ENCODE assay signal across 12 cellular contexts in the genomic region with DNA sequence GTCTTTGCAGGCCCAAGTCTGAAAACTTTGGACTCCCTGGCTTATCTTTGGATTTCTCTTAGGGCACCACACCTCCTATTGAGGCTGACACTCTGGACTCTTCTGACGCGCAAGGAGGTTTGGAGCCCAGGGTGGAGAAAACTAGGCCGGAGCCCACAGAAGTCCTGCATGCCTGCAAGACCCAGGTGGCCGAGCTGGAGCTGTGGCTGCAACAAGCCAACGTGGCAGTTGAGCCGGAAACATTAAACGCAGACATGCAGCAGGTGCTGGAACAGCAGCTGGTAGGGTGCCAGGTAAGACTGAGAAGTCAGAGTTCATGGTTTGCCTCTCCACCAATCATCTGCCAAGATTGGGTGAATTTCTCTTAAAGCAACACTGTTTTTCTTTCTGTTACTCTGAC.
DNase-seq lines count a peak whose midpoint lies in the region; ATAC-seq and TF ChIP-seq lines count a peak whose summit lies in the region.
"Had no signal": no experiment of that assay in that cellular context is flagged by ENCODE, and none has a peak within 500 bp of the region (broad histone marks: within the 10 kb centered on the region; RNA-seq: fewer than 3 reads in every experiment).

No MANE protein-coding gene starts in this region.

- no peaks in the 10 kb centered on the region for H3K9me3 Mint-ChIP-seq in brain
- H3K9me3 Mint-ChIP-seq in activated naive CD4-positive, alpha-beta T cell treated with anti-CD3 and anti-CD28 coated beads for 36 hours, result no peaks in the 10 kb centered on the region
- no peaks in the 10 kb centered on the region for H3K9me3 Mint-ChIP-seq in activated T-helper 2 cell treated with anti-CD3 and anti-CD28 coated beads, Interferon-gamma antibody, Interleukin-2, Interleukin-4, amounts not matched to agents 10 μg/mL and 5 μg/mL and 100 μg/mL, durations not matched to agents 14 hours and 24 hours and 36 hours
- H3K9me3 Mint-ChIP-seq: T-helper 1 cell treated with Interleukin-12 subunit alpha and Interleukin-12 subunit beta and Interleukin-4 antibody, amounts not matched to agents 30 μg/mL and 1 μg/mL, for 36 hours had no signal

- H3K4me1 Mint-ChIP-seq in brain, result peaks cover 6% of the 10 kb centered on the region
- H3K4me1 Mint-ChIP-seq in activated naive CD4-positive, alpha-beta T cell treated with anti-CD3 and anti-CD28 coated beads for 36 hours (ENCODE audit: low read depth), result no peaks in the 10 kb centered on the region
- no peaks in the 10 kb centered on the region for H3K4me1 Mint-ChIP-seq in activated T-helper 2 cell treated with anti-CD3 and anti-CD28 coated beads, Interferon-gamma antibody, Interleukin-2, Interleukin-4, amounts not matched to agents 10 μg/mL and 5 μg/mL and 100 μg/mL, durations not matched to agents 14 hours and 24 hours and 36 hours (ENCODE audit: low read depth)

- H3K4me1 ChIP-seq in muscle layer of duodenum (ENCODE audit: control insufficient read depth in 1 of 2, insufficient read depth in 2 of 2, low read length in 2 of 2), result peaks cover 0 to 5% of the 10 kb centered on the region in 2 donors

- no peak for ATAC-seq in HG03175 (IDR thresholded peaks at IDR 0.05; ENCODE audit: unreplicated experiment)

- peak overlapping the region; percentile 79 for H3K27ac ChIP-seq in 22Rv1
- peak overlapping the region; percentile 53 for H3K27ac ChIP-seq in muscle layer of duodenum (ENCODE audit: low read length)
- H3K27ac ChIP-seq: tibial nerve had no signal

- peak overlapping the region in 3 of 5 experiments; percentile 11 to 61 (median 56) for H3K27ac Mint-ChIP-seq in brain
- no peak overlapping the region for H3K27ac Mint-ChIP-seq in activated naive CD4-positive, alpha-beta T cell treated with anti-CD3 and anti-CD28 coated beads for 36 hours
- H3K27ac Mint-ChIP-seq in activated T-helper 2 cell treated with anti-CD3 and anti-CD28 coated beads, Interferon-gamma antibody, Interleukin-2, Interleukin-4, amounts not matched to agents 10 μg/mL and 5 μg/mL and 100 μg/mL, durations not matched to agents 14 hours and 24 hours and 36 hours, result no peak overlapping the region
- H3K27ac Mint-ChIP-seq: T-helper 1 cell treated with Interleukin-12 subunit alpha and Interleukin-12 subunit beta and Interleukin-4 antibody, amounts not matched to agents 30 μg/mL and 1 μg/mL, for 36 hours had no signal

- H3K4me3 ChIP-seq in muscle layer of duodenum (ENCODE audit: low read depth in 1 of 2, low read length in 2 of 2), result peak overlapping the region in 1 of 2 donors; percentile 37
- H3K4me3 ChIP-seq: tibial nerve had no signal

- H3K27me3 ChIP-seq in muscle layer of duodenum (ENCODE audit: low read depth, low read length), result no peaks in the 10 kb centered on the region
- H3K27me3 ChIP-seq: tibial nerve had no signal

- H3K36me3 ChIP-seq in muscle layer of duodenum (ENCODE audit: control insufficient read depth in 1 of 2, insufficient read depth in 2 of 2, low read length in 2 of 2), result peaks cover 6 to 8% of the 10 kb centered on the region in 2 donors

- peaks cover 3% of the 10 kb centered on the region for H3K27me3 Mint-ChIP-seq in brain
- no peaks in the 10 kb centered on the region for H3K27me3 Mint-ChIP-seq in activated naive CD4-positive, alpha-beta T cell treated with anti-CD3 and anti-CD28 coated beads for 36 hours (ENCODE audit: low read depth)
- no peaks in the 10 kb centered on the region for H3K27me3 Mint-ChIP-seq in activated T-helper 2 cell treated with anti-CD3 and anti-CD28 coated beads, Interferon-gamma antibody, Interleukin-2, Interleukin-4, amounts not matched to agents 10 μg/mL and 5 μg/mL and 100 μg/mL, durations not matched to agents 14 hours and 24 hours and 36 hours (ENCODE audit: low read depth)

- CTCF ChIA-PET in activated naive CD4-positive, alpha-beta T cell treated with anti-CD3 and anti-CD28 coated beads for 36 hours (lab: Charles Lee), result interaction anchor here (0.6 kb wide), 1 partner anchor 659 kb away, joined by 3 read pairs; no protein-coding TSS in a partner anchor

- intact Hi-C loops in activated naive CD4-positive, alpha-beta T cell treated with anti-CD3 and anti-CD28 coated beads for 36 hours (cut with micrococcal nuclease), result no loop called here
- intact Hi-C loops in activated T-helper 2 cell treated with anti-CD3 and anti-CD28 coated beads, Interferon-gamma antibody, Interleukin-2, Interleukin-4, amounts not matched to agents 10 μg/mL and 5 μg/mL and 100 μg/mL, durations not matched to agents 14 hours and 24 hours and 36 hours (cut with micrococcal nuclease), result no loop called here

- H3K4me3 Mint-ChIP-seq in brain, result peak overlapping the region in 1 of 5 experiments; percentile 8
- H3K4me3 Mint-ChIP-seq in activated naive CD4-positive, alpha-beta T cell treated with anti-CD3 and anti-CD28 coated beads for 36 hours, result no peak overlapping the region
- no peak overlapping the region for H3K4me3 Mint-ChIP-seq in activated T-helper 2 cell treated with anti-CD3 and anti-CD28 coated beads, Interferon-gamma antibody, Interleukin-2, Interleukin-4, amounts not matched to agents 10 μg/mL and 5 μg/mL and 100 μg/mL, durations not matched to agents 14 hours and 24 hours and 36 hours (ENCODE audit: low read depth)
- H3K4me3 Mint-ChIP-seq: T-helper 1 cell treated with Interleukin-12 subunit alpha and Interleukin-12 subunit beta and Interleukin-4 antibody, amounts not matched to agents 30 μg/mL and 1 μg/mL, for 36 hours had no signal

- TF ChIP-seq CTCF in 22Rv1 (IDR thresholded peaks at IDR 0.05) (no peak), brain (conservative IDR thresholded peaks at IDR 0.05) (no peak)

- H3K9me3 ChIP-seq in muscle layer of duodenum (ENCODE audit: control insufficient read depth in 1 of 2, low read length in 2 of 2), result no peaks in the 10 kb centered on the region
- H3K9me3 ChIP-seq: tibial nerve had no signal

- DNase-seq in NCI-H1436 treated with DMSO at 0.1 percent for 48 hours (lab: John Stamatoyannopoulos, UW) (peak; percentile 18), occipital lobe (lab: John Stamatoyannopoulos, UW) (no peak)
- DNase-seq in activated naive CD4-positive, alpha-beta T cell treated with anti-CD3 and anti-CD28 coated beads for 36 hours, result no peak
- no peak for DNase-seq in activated T-helper 2 cell treated with anti-CD3 and anti-CD28 coated beads, Interferon-gamma antibody, Interleukin-2, Interleukin-4, amounts not matched to agents 10 μg/mL and 5 μg/mL and 100 μg/mL, durations not matched to agents 14 hours and 24 hours and 36 hours (ENCODE audit: low spot score)
- DNase-seq: central memory CD4-positive, alpha-beta T cell; stimulated activated CD4-positive, alpha-beta T cell treated with anti-CD3 and anti-CD28 coated beads, Interleukin-2, amount 100 ng/mL, for 48 hours had no signal

- peaks cover 4% of the 10 kb centered on the region for H3K36me3 Mint-ChIP-seq in brain
- H3K36me3 Mint-ChIP-seq in activated naive CD4-positive, alpha-beta T cell treated with anti-CD3 and anti-CD28 coated beads for 36 hours (ENCODE audit: low read depth), result peaks cover 11% of the 10 kb centered on the region
- H3K36me3 Mint-ChIP-seq in activated T-helper 2 cell treated with anti-CD3 and anti-CD28 coated beads, Interferon-gamma antibody, Interleukin-2, Interleukin-4, amounts not matched to agents 10 μg/mL and 5 μg/mL and 100 μg/mL, durations not matched to agents 14 hours and 24 hours and 36 hours (ENCODE audit: low read depth), result peaks cover 7% of the 10 kb centered on the region

Comparison
In these comparisons a context has a peak if more than half of its experiments do, and no peak if none do; other contexts are left out.
1. H3K27ac Mint-ChIP-seq: peak in brain (3 of 5); none in activated naive CD4-positive, alpha-beta T cell treated with anti-CD3 and anti-CD28 coated beads for 36 hours (single experiment) and activated T-helper 2 cell treated with anti-CD3 and anti-CD28 coated beads, Interferon-gamma antibody, Interleukin-2, Interleukin-4, amounts not matched to agents 10 μg/mL and 5 μg/mL and 100 μg/mL, durations not matched to agents 14 hours and 24 hours and 36 hours (single experiment).